Comparison of ENCODE assay signal across 9 cellular contexts in the genomic region with DNA sequence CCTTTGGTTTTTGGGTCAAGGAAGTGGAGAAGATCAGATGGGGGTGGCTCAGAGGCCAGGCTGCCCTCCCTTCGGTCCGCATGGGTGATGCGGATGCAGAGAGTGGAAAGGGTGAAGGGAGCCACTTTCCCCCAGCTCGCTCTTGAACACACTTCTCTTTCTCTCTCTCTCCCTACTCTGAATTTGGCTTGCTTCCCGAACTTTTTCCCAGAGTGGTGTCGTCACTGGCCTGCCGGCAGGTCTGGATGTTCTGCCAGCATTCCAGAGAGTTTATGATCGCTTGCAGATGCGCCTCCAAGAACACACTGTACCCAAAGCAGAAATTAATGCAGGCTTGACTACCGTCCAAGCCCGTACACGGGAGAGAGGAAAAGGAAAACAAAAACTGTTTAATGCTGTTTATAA.
A peak's percentile ranks its signal among the peaks of the same experiment; 100 is the strongest.
DNase-seq lines count a peak whose midpoint lies in the region; ATAC-seq, FAIRE-seq and TF ChIP-seq lines count a peak whose summit lies in the region.
"Had no signal": no experiment of that assay in that cellular context is flagged by ENCODE, and none has a peak within 500 bp of the region (broad histone marks: within the 10 kb centered on the region; RNA-seq: fewer than 3 reads in every experiment).

No MANE protein-coding gene starts in this region.

- H3K4me3 ChIP-seq in mucosa of descending colon (no peak overlapping the region), uterus (no peak overlapping the region), endodermal cell (ENCODE audit: low read length) (no peak overlapping the region)

- H3K9me3 ChIP-seq in mucosa of descending colon (no peaks in the 10 kb centered on the region), uterus (no peaks in the 10 kb centered on the region), endodermal cell (ENCODE audit: control insufficient read depth, low read length) (no peaks in the 10 kb centered on the region)

- ATAC-seq in mucosa of descending colon (peak; percentile 76), HG02798 (IDR thresholded peaks at IDR 0.05; ENCODE audit: poor library complexity, unreplicated experiment) (no peak)
- ATAC-seq in effector memory CD8-positive, alpha-beta T cell (replicated peaks): no peak

- H3K27me3 ChIP-seq in uterus (no peaks in the 10 kb centered on the region), endodermal cell (ENCODE audit: control insufficient read depth, insufficient read depth, low read length, poor library complexity, severe bottlenecking) (no peaks in the 10 kb centered on the region)

- H3K36me3 ChIP-seq in mucosa of descending colon (ENCODE audit: low read depth) (no peaks in the 10 kb centered on the region), uterus (no peaks in the 10 kb centered on the region), endodermal cell (ENCODE audit: control insufficient read depth, insufficient read depth, low read length) (no peaks in the 10 kb centered on the region)

- intact Hi-C loops in mucosa of descending colon (cut with DNase I, micrococcal nuclease): loop anchor here in 1 of 2 donors (10.0 kb wide), 1 partner anchor 98 kb away; no protein-coding TSS in a partner anchor
- intact Hi-C loops in uterus (cut with DNase I; ENCODE audit: low total_unique reads): loop anchor here (10.0 kb wide), 1 partner anchor 92 kb away; no protein-coding TSS in a partner anchor

- no peaks in the 10 kb centered on the region for H3K27me3 Mint-ChIP-seq in effector memory CD8-positive, alpha-beta T cell
- H3K27me3 Mint-ChIP-seq in endodermal cell (ENCODE audit: insufficient read depth): peaks cover 10% of the 10 kb centered on the region

- no peaks in the 10 kb centered on the region for H3K9me3 Mint-ChIP-seq in effector memory CD8-positive, alpha-beta T cell
- H3K9me3 Mint-ChIP-seq in endodermal cell: no peaks in the 10 kb centered on the region

- 91 to 92% methylated on average over 4 to 10 of the region's 12 CpGs for WGBS in endodermal cell (ENCODE audit: insufficient coverage in 1 of 2, insufficient read length in 1 of 2), 2 experiments

- DNase-seq in ELR (ENCODE audit: low read depth): peak; percentile 71
- DNase-seq in NCI-H774 (lab: John Stamatoyannopoulos, UW): peak; percentile 71
- DNase-seq in mucosa of descending colon: peak; percentile 79 to 87 (median 83)
- peak; percentile 93 to 98 for DNase-seq in uterus
- no peak for DNase-seq in effector memory CD8-positive, alpha-beta T cell
- no peak for DNase-seq in endodermal cell

- peak; percentile 97 for FAIRE-seq in endometrium (lab: Jason Lieb, UNC)

- peak overlapping the region; percentile 98 to 100 for H3K27ac ChIP-seq in uterus
- no peak overlapping the region for H3K27ac ChIP-seq in endodermal cell (ENCODE audit: low read depth, low read length)
- H3K27ac ChIP-seq: KMS-11 had no signal

- no peak overlapping the region for H3K9ac ChIP-seq in endodermal cell (ENCODE audit: extremely low read depth, low read length, poor library complexity, severe bottlenecking)
- H3K9ac ChIP-seq: KMS-11 had no signal

- H3K27ac Mint-ChIP-seq in effector memory CD8-positive, alpha-beta T cell: peak overlapping the region in 1 of 2 donors; percentile 50
- no peak overlapping the region for H3K27ac Mint-ChIP-seq in endodermal cell

- H3K4me3 Mint-ChIP-seq in effector memory CD8-positive, alpha-beta T cell: peak overlapping the region in 1 of 2 donors; percentile 39
- no peak overlapping the region for H3K4me3 Mint-ChIP-seq in endodermal cell

- H3K4me1 ChIP-seq in mucosa of descending colon (ENCODE audit: low read depth) (peaks cover 80% of the 10 kb centered on the region), uterus (peaks cover 41 to 61% of the 10 kb centered on the region in 2 donors), endodermal cell (ENCODE audit: control insufficient read depth, insufficient read depth, low read length) (no peaks in the 10 kb centered on the region)

- TF ChIP-seq POLR2A in uterus (IDR thresholded peaks at IDR 0.05): peak; percentile 48 to 66

- peaks cover 38% of the 10 kb centered on the region for H3K36me3 Mint-ChIP-seq in effector memory CD8-positive, alpha-beta T cell (ENCODE audit: insufficient read depth)
- no peaks in the 10 kb centered on the region for H3K36me3 Mint-ChIP-seq in endodermal cell (ENCODE audit: low read depth)

- peaks cover 69 to 73% of the 10 kb centered on the region in 2 donors for H3K4me1 Mint-ChIP-seq in effector memory CD8-positive, alpha-beta T cell (ENCODE audit: low read depth in 2 of 2)
- peaks cover 13% of the 10 kb centered on the region for H3K4me1 Mint-ChIP-seq in endodermal cell

- TF ChIP-seq CTCF in mucosa of descending colon (IDR thresholded peaks at IDR 0.05) (no peak), uterus (IDR thresholded peaks at IDR 0.05) (no peak), endodermal cell (conservative IDR thresholded peaks at IDR 0.05) (no peak)

Comparison
In these comparisons a context has a peak if more than half of its experiments do, and no peak if none do; other contexts are left out.
1. DNase-seq: peak in ELR (single experiment), NCI-H774 (single experiment), mucosa of descending colon (3 of 3) and uterus (2 of 2); none in effector memory CD8-positive, alpha-beta T cell (0 of 3) and endodermal cell (single experiment).